In genomic region chr7:4631664-4632171, GRCh38 we compare ENCODE assay signal across 1 cellular context.
A peak's percentile ranks its signal among the peaks of the same experiment; 100 is the strongest.
TF ChIP-seq lines count a peak whose summit lies in the region.

No MANE protein-coding gene starts in this region.

TF ChIP-seq in IMR-90, 13 proteins besides CTCF, POLR2A, EP300 and RAD21 (continued from another document):
- TF ChIP-seq ELK1 (IDR thresholded peaks at IDR 0.05; ENCODE audit: borderline replicate concordance, low read depth, low read length) (no peak), MAZ (IDR thresholded peaks at IDR 0.05; ENCODE audit: borderline replicate concordance, low read depth, low read length) (peak; percentile 53; the same call in 1 of the 2 replicates), NFE2L2 (IDR thresholded peaks at IDR 0.05; ENCODE audit: low read depth, low read length) (no peak), MAFK (IDR thresholded peaks at IDR 0.05; ENCODE audit: low read depth, low read length) (peak; percentile 25; the same call in 1 of the 2 replicates), SMC3 (IDR thresholded peaks at IDR 0.05; ENCODE audit: low read depth, low read length) (peak; percentile 65), MXI1 (IDR thresholded peaks at IDR 0.05; ENCODE audit: borderline replicate concordance, low read depth, low read length) (peak; percentile 38; the same call in 1 of the 2 replicates), RFX5 (IDR thresholded peaks at IDR 0.05; ENCODE audit: low read depth, low read length) (no peak), CEBPB (IDR thresholded peaks at IDR 0.05; ENCODE audit: low read depth, low read length) (peak; percentile 99), CHD1 (IDR thresholded peaks at IDR 0.05; ENCODE audit: low read depth, low read length) (no peak), FOS (IDR thresholded peaks at IDR 0.05; ENCODE audit: low read depth, low read length) (no peak)
